In genomic region chr1:44407430-44408180, GRCh38 we compare ENCODE assay signal across 8 cellular contexts. TPM values are rescaled to one million over a fixed set of nuclear protein-coding genes. Genes with fewer than 3 reads are reported as not detected.
DNase-seq lines count a peak whose midpoint lies in the region; ATAC-seq and TF ChIP-seq lines count a peak whose summit lies in the region.

No MANE protein-coding gene starts in this region.

- H3K4me3 ChIP-seq in neural progenitor cell (peak overlapping the region; percentile 52), brain microvascular endothelial cell (ENCODE audit: low read depth, low read length) (no peak overlapping the region)

- peak overlapping the region; percentile 91 to 94 for H3K4me3 Mint-ChIP-seq in effector memory CD8-positive, alpha-beta T cell
- peak overlapping the region; percentile 93 for H3K4me3 Mint-ChIP-seq in neural progenitor cell

- no peaks in the 10 kb centered on the region for H3K9me3 ChIP-seq in neural progenitor cell (ENCODE audit: low read depth)

- H3F3A ChIP-seq in neural progenitor cell (ENCODE audit: low read depth) = peaks cover 41% of the 10 kb centered on the region

- H3K4me1 ChIP-seq in neural progenitor cell = peaks cover 24% of the 10 kb centered on the region

- DNase-seq in Daoy (ENCODE audit: low read depth) (peak; percentile 56), NCI-H69 (lab: John Stamatoyannopoulos, UW) (peak; percentile 52), neural progenitor cell (ENCODE audit: low spot score) (peak; percentile 70), cerebellum (ENCODE audit: low spot score) (no peak), brain microvascular endothelial cell (no peak)
- DNase-seq in effector memory CD8-positive, alpha-beta T cell = no peak

- peak overlapping the region; percentile 82 for H3K4me2 ChIP-seq in neural progenitor cell

- H3K9ac ChIP-seq in neural progenitor cell = no peak overlapping the region

- no peak for ATAC-seq in effector memory CD8-positive, alpha-beta T cell (replicated peaks)
- ATAC-seq in HG03097 (IDR thresholded peaks at IDR 0.05; ENCODE audit: low FRiP score, unreplicated experiment) (no peak), HG02642 (IDR thresholded peaks at IDR 0.05; ENCODE audit: poor library complexity, unreplicated experiment) (no peak)

- H3K27ac ChIP-seq in neural progenitor cell (no peak overlapping the region), brain microvascular endothelial cell (no peak overlapping the region)

- H3K36me3 Mint-ChIP-seq in effector memory CD8-positive, alpha-beta T cell (ENCODE audit: insufficient read depth) = peaks cover 21% of the 10 kb centered on the region
- no peaks in the 10 kb centered on the region for H3K36me3 Mint-ChIP-seq in neural progenitor cell

- no peak for TF ChIP-seq CTCF in neural progenitor cell (IDR thresholded peaks at IDR 0.05)
- TF ChIP-seq CTCF in brain microvascular endothelial cell (IDR thresholded peaks at IDR 0.05; ENCODE audit: low read depth, low read length, missing control alignments) = no peak

- in situ Hi-C loops in brain microvascular endothelial cell (cut with HindIII; ENCODE audit: low pct_ligation_motif_present, low sequenced_read_pairs) = no loop called here

- H3K27me3 ChIP-seq in neural progenitor cell = peaks cover 100% of the 10 kb centered on the region
- H3K27me3 ChIP-seq in brain microvascular endothelial cell (replicated peaks) = peaks cover 74% of the 10 kb centered on the region

- peaks cover 14 to 38% of the 10 kb centered on the region in 2 donors for H3K27me3 Mint-ChIP-seq in effector memory CD8-positive, alpha-beta T cell
- peaks cover 36% of the 10 kb centered on the region for H3K27me3 Mint-ChIP-seq in neural progenitor cell (ENCODE audit: insufficient read depth, low read depth)

- H3K36me3 ChIP-seq in neural progenitor cell (no peaks in the 10 kb centered on the region), brain microvascular endothelial cell (replicated peaks) (no peaks in the 10 kb centered on the region)

- no peaks in the 10 kb centered on the region for H3K79me2 ChIP-seq in neural progenitor cell (ENCODE audit: low read depth)

- H3K9me3 Mint-ChIP-seq in effector memory CD8-positive, alpha-beta T cell = no peaks in the 10 kb centered on the region
- H3K9me3 Mint-ChIP-seq in neural progenitor cell = peaks cover 2% of the 10 kb centered on the region

- H2AFZ ChIP-seq in neural progenitor cell (replicated peaks) = no peak overlapping the region

- H3K4me1 Mint-ChIP-seq in effector memory CD8-positive, alpha-beta T cell (ENCODE audit: low read depth in 2 of 2) = peaks cover 18 to 36% of the 10 kb centered on the region in 2 donors
- H3K4me1 Mint-ChIP-seq in neural progenitor cell = peaks cover 17% of the 10 kb centered on the region

- H4K20me1 ChIP-seq in neural progenitor cell (ENCODE audit: low read depth) = peaks cover 67% of the 10 kb centered on the region

- no peak overlapping the region for H3K27ac Mint-ChIP-seq in effector memory CD8-positive, alpha-beta T cell
- no peak overlapping the region for H3K27ac Mint-ChIP-seq in neural progenitor cell

RNA-seq across cellular contexts. Expression of gene RNF220, which starts 2.5 kb away (rescaled TPM):
- total RNA-seq in Daoy (2014; rRNA removed; shearing (Covaris generic)) = 153 and 198 TPM in 2 replicates
- total RNA-seq in neural progenitor cell (ENCODE audit: low replicate concordance) (93.8 and 133 TPM in 2 replicates), cerebellum (37.9 TPM)

RNA-seq across cellular contexts. Expression of gene ERI3, which starts 52.5 kb away (rescaled TPM):
- 93.3 and 101 TPM in 2 replicates for total RNA-seq in Daoy (2014; rRNA removed; shearing (Covaris generic))
- 31.0 and 68.3 TPM in 2 replicates for total RNA-seq in neural progenitor cell (ENCODE audit: low replicate concordance)
- 44.3 TPM for total RNA-seq in cerebellum

Comparison
In these comparisons a context has a peak if more than half of its experiments do, and no peak if none do; other contexts are left out.
1. DNase-seq: peak in Daoy (single experiment), NCI-H69 (single experiment) and neural progenitor cell (single experiment); none in effector memory CD8-positive, alpha-beta T cell (0 of 3), cerebellum (single experiment) and brain microvascular endothelial cell (single experiment).